8 cellular contexts compared by ENCODE assay signal in the genomic region with DNA sequence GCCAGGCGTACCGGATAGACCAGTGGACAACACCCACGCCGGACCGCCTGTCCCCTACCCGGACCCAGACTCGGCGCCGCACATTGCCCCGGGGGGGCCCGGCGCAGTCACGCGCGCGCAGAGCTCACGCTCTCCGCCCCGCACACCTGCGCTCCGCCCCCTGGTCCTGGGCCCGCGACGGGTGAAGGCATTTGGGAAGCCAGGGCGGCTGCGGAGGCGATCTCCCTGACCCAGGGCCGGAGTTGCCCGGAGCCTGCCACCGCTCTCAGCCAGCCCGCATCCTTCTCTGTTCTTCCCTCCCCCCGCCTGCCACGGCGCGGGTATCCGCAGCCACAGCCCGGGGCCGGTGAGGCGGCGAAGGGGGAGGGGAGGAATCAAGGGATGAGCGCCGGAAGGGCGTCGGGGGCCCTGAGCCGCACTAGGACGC. TPM values are rescaled to one million over a fixed set of nuclear protein-coding genes. Genes with fewer than 3 reads are reported as not detected.
A peak's percentile ranks its signal among the peaks of the same experiment; 100 is the strongest.
DNase-seq lines count a peak whose midpoint lies in the region; ATAC-seq and TF ChIP-seq lines count a peak whose summit lies in the region.

No MANE protein-coding gene starts in this region.

- DNase-seq in CD8-positive, alpha-beta T cell: peak in 5 of 7 experiments; percentile 33 to 61 (median 49)
- DNase-seq in Karpas-422: peak; percentile 78
- peak; percentile 40 for DNase-seq in activated T-cell treated with anti-CD3 and anti-CD28 coated beads for 1 hour (ENCODE audit: low read depth)
- DNase-seq in uterus: peak in 1 of 2 donors; percentile 35
- DNase-seq in GF-D8 (lab: John Stamatoyannopoulos, UW): no peak

- WGBS in esophagus, 2 donors: 0% methylated on average over 40 to 46 of the region's 46 CpGs

- H3K36me3 ChIP-seq in CD8-positive, alpha-beta T cell (ENCODE audit: insufficient read depth, low read length): peaks cover 4% of the 10 kb centered on the region
- peaks cover 30% of the 10 kb centered on the region for H3K36me3 ChIP-seq in Karpas-422 (ENCODE audit: insufficient read depth, low read length)
- H3K36me3 ChIP-seq in esophagus (ENCODE audit: control insufficient read depth in 2 of 2, insufficient read depth in 2 of 2, low read length in 1 of 2): peaks cover 0 to 4% of the 10 kb centered on the region in 2 donors
- H3K36me3 ChIP-seq in neuron (ENCODE audit: insufficient read depth, low read length): peaks cover 17% of the 10 kb centered on the region
- no peaks in the 10 kb centered on the region for H3K36me3 ChIP-seq in uterus

- no peak for TF ChIP-seq POLR2A in uterus (IDR thresholded peaks at IDR 0.05)

- peak overlapping the region; percentile 89 for H3K27ac Mint-ChIP-seq in CD8-positive, alpha-beta T cell

- peak overlapping the region; percentile 92 for H3K4me3 Mint-ChIP-seq in CD8-positive, alpha-beta T cell

- peak overlapping the region; percentile 92 for H3K9ac ChIP-seq in Karpas-422 (ENCODE audit: low read length)

- CTCF ChIA-PET in CD8-positive, alpha-beta T cell (lab: Charles Lee): interaction anchor here (0.7 to 8.9 kb wide), 15 partner anchors 12 to 332 kb away, joined by 3 to 95 read pairs (median 5); a partner anchor contains a TSS

- H2AFZ ChIP-seq in Karpas-422 (ENCODE audit: low read length) (no peak overlapping the region; the same call in 1 of the 2 replicates), neuron (ENCODE audit: low read depth, low read length) (peak overlapping the region; percentile 97)

- H3K4me2 ChIP-seq in Karpas-422 (ENCODE audit: low read depth, low read length, poor library complexity, severe bottlenecking): peak overlapping the region; percentile 95

- H3K4me3 ChIP-seq in CD8-positive, alpha-beta T cell (ENCODE audit: low read depth, low read length): peak overlapping the region; percentile 99
- H3K4me3 ChIP-seq in Karpas-422 (ENCODE audit: low read length) (peak overlapping the region; percentile 95), esophagus (ENCODE audit: low read depth in 1 of 2, low read length in 2 of 2) (peak overlapping the region; percentile 84 to 96), neuron (ENCODE audit: low read length) (peak overlapping the region; percentile 84), uterus (peak overlapping the region; percentile 70 to 92)

- peaks cover 41% of the 10 kb centered on the region for H3K36me3 Mint-ChIP-seq in CD8-positive, alpha-beta T cell

- H3K9me2 ChIP-seq in Karpas-422 (replicated peaks; ENCODE audit: insufficient read depth, low read length): no peaks in the 10 kb centered on the region

- intact Hi-C loops in CD8-positive, alpha-beta T cell (cut with DNase I, micrococcal nuclease): loop anchor here (5.0 to 10.0 kb wide), 4 partner anchors 285 to 1460 kb away; a partner anchor contains a TSS
- intact Hi-C loops in uterus (cut with DNase I; ENCODE audit: low total_unique reads): no loop called here

- H4K20me1 ChIP-seq in Karpas-422 (ENCODE audit: insufficient read depth, low read depth, low read length): peaks cover 26% of the 10 kb centered on the region

- ATAC-seq in CD8-positive, alpha-beta T cell: peak; percentile 57
- peak; percentile 18 for ATAC-seq in GM21526 (IDR thresholded peaks at IDR 0.05; ENCODE audit: low FRiP score, unreplicated experiment)

- no peaks in the 10 kb centered on the region for H3K9me3 Mint-ChIP-seq in CD8-positive, alpha-beta T cell

- peaks cover 56% of the 10 kb centered on the region for H3K79me2 ChIP-seq in Karpas-422 (ENCODE audit: low read length)

- no peaks in the 10 kb centered on the region for H3K9me3 ChIP-seq in CD8-positive, alpha-beta T cell (ENCODE audit: low read length)
- no peaks in the 10 kb centered on the region for H3K9me3 ChIP-seq in Karpas-422 (ENCODE audit: low read length)
- no peaks in the 10 kb centered on the region for H3K9me3 ChIP-seq in esophagus (ENCODE audit: control insufficient read depth in 2 of 2, insufficient read depth in 1 of 2, low read depth in 1 of 2, low read length in 1 of 2)
- H3K9me3 ChIP-seq in neuron (ENCODE audit: low read length): no peaks in the 10 kb centered on the region
- no peaks in the 10 kb centered on the region for H3K9me3 ChIP-seq in uterus

- H3K27ac ChIP-seq in CD8-positive, alpha-beta T cell (ENCODE audit: low read depth, low read length): peak overlapping the region; percentile 78
- H3K27ac ChIP-seq in Karpas-422 (ENCODE audit: low read length) (peak overlapping the region; percentile 74), esophagus (ENCODE audit: low read depth in 2 of 2, low read length in 1 of 2) (peak overlapping the region; percentile 65 to 66), uterus (peak overlapping the region; percentile 2 to 44)

- no peak for TF ChIP-seq CTCF in CD8-positive, alpha-beta T cell (IDR thresholded peaks at IDR 0.05)
- TF ChIP-seq CTCF in uterus (IDR thresholded peaks at IDR 0.05): no peak

- H3K4me1 ChIP-seq in CD8-positive, alpha-beta T cell (ENCODE audit: insufficient read depth, low read length): peaks cover 28% of the 10 kb centered on the region
- H3K4me1 ChIP-seq in Karpas-422 (ENCODE audit: low read length) (peaks cover 34% of the 10 kb centered on the region), esophagus (ENCODE audit: control insufficient read depth in 2 of 2, insufficient read depth in 2 of 2, low read length in 1 of 2) (peaks cover 4 to 13% of the 10 kb centered on the region in 2 donors), neuron (ENCODE audit: insufficient read depth, low read length) (peaks cover 23% of the 10 kb centered on the region), uterus (peaks cover 6 to 13% of the 10 kb centered on the region in 2 donors)

- no peaks in the 10 kb centered on the region for H3K27me3 Mint-ChIP-seq in CD8-positive, alpha-beta T cell (ENCODE audit: low read depth)

- H3K27me3 ChIP-seq in CD8-positive, alpha-beta T cell (ENCODE audit: insufficient read depth, low read length): no peaks in the 10 kb centered on the region
- H3K27me3 ChIP-seq in Karpas-422 (ENCODE audit: low read length) (no peaks in the 10 kb centered on the region), esophagus (ENCODE audit: control insufficient read depth in 1 of 2, insufficient read depth in 2 of 2, low read length in 2 of 2) (no peaks in the 10 kb centered on the region), neuron (ENCODE audit: insufficient read depth, low read length) (no peaks in the 10 kb centered on the region), uterus (no peaks in the 10 kb centered on the region)

- POLR2A ChIA-PET in CD8-positive, alpha-beta T cell (lab: Charles Lee): interaction anchor here (0.6 to 3.9 kb wide), 15 partner anchors 13 to 317 kb away, joined by 3 to 68 read pairs (median 3); a partner anchor contains a TSS

- peaks cover 46% of the 10 kb centered on the region for H3K4me1 Mint-ChIP-seq in CD8-positive, alpha-beta T cell (ENCODE audit: low read depth)

RNA-seq across cellular contexts. Expression of a gene that starts 0.5 kb away (rescaled TPM):
- 1 to 10 TPM; 9.5 to 9.8 TPM for total RNA-seq in CD8-positive, alpha-beta T cell
- 20.4 and 48.3 TPM in 2 replicates for total RNA-seq in Karpas-422 (2014; rRNA removed; shearing (Covaris generic); ENCODE audit: low replicate concordance)
- 1 to 10 TPM; 6.3 to 6.7 TPM for polyA plus RNA-seq in esophagus
- total RNA-seq in uterus: 1 to 10 TPM in 1 of 4 donors, under 1 TPM in 1, not detected in 2; 0.35 to 1.7 TPM

RNA-seq across cellular contexts. Expression of a gene that starts 0.6 kb away (rescaled TPM):
- 10 to 100 TPM; 48.9 to 54.8 TPM for total RNA-seq in CD8-positive, alpha-beta T cell
- total RNA-seq in Karpas-422 (2014; rRNA removed; shearing (Covaris generic); ENCODE audit: low replicate concordance): 96.0 and 128 TPM in 2 replicates
- 10 to 100 TPM; 38.9 to 46.3 TPM for polyA plus RNA-seq in esophagus
- total RNA-seq in uterus: 10 to 100 TPM; 24.8 to 68.0 (median 46.0) TPM

RNA-seq across cellular contexts. Expression of a gene that starts 13.9 kb away (rescaled TPM):
- 100 to 1,000 TPM in 1 of 2 experiments, 10 to 100 TPM in 1; 95.8 to 101 TPM for total RNA-seq in CD8-positive, alpha-beta T cell
- total RNA-seq in Karpas-422 (2014; rRNA removed; shearing (Covaris generic); ENCODE audit: low replicate concordance): 14.6 and 19.3 TPM in 2 replicates
- polyA plus RNA-seq in esophagus: 10 to 100 TPM; 10.3 to 16.2 TPM
- 10 to 100 TPM in 2 of 4 donors, 1 to 10 TPM in 2; 2.4 to 27.2 (median 11.3) TPM for total RNA-seq in uterus

RNA-seq across cellular contexts. Expression of a gene that starts 18.5 kb away (rescaled TPM):
- 100 to 1,000 TPM; 155 to 166 TPM for total RNA-seq in CD8-positive, alpha-beta T cell
- total RNA-seq in Karpas-422 (2014; rRNA removed; shearing (Covaris generic); ENCODE audit: low replicate concordance): 147 and 181 TPM in 2 replicates
- 10 to 100 TPM; 84.2 to 84.5 TPM for polyA plus RNA-seq in esophagus
- total RNA-seq in uterus: 10 to 100 TPM; 27.7 to 69.4 (median 30.2) TPM

RNA-seq across cellular contexts. Expression of a gene that starts 44.8 kb away (rescaled TPM):
- 1 to 10 TPM in 1 of 2 experiments, under 1 TPM in 1; 0.73 to 1.2 TPM for total RNA-seq in CD8-positive, alpha-beta T cell
- total RNA-seq in Karpas-422 (2014; rRNA removed; shearing (Covaris generic); ENCODE audit: low replicate concordance): 0.07 TPM in 1 of 2 replicates, not detected in the other
- polyA plus RNA-seq in esophagus: 1 to 10 TPM; 2.9 to 4.0 TPM
- total RNA-seq in uterus: 10 to 100 TPM in 2 of 4 donors, 1 to 10 TPM in 2; 4.1 to 39.9 (median 12.5) TPM

Comparison
In these comparisons a context has a peak if more than half of its experiments do, and no peak if none do; other contexts are left out.
1. H3K27ac ChIP-seq: peak in every context shown above with its lines; median percentile 78 in CD8-positive, alpha-beta T cell; 74 in Karpas-422; 66 in esophagus; 23 in uterus.